ENCODE assay signal across 20 cellular contexts in the genomic region with DNA sequence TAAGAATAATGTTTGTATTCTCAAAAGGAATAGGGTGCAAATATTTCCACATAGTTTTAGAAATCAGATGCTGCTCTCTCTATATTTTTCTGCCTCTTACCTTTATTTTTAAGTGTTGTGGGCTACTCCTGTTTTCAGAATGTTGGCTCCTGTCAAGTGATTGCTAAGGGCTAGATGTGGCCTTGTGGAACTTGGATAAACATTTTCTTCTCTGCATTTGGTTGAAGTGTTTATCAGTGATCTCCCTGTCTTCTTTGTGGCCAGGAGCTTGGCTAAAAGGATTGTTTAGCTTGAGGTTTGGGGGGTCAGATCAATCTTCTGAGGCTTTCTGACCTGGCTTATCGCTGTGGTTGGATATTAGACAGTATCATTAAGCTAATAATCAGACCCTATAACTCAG.
DNase-seq lines count a peak whose midpoint lies in the region; ATAC-seq and TF ChIP-seq lines count a peak whose summit lies in the region.
"Had no signal": no experiment of that assay in that cellular context is flagged by ENCODE, and none has a peak within 500 bp of the region (broad histone marks: within the 10 kb centered on the region; RNA-seq: fewer than 3 reads in every experiment).

No MANE protein-coding gene starts in this region.

- H3K4me3 ChIP-seq in SK-N-SH (ENCODE audit: low read depth in 2 of 2, low read length in 1 of 2) (no peak overlapping the region), vagina (no peak overlapping the region)
- H3K4me3 ChIP-seq: BLaER1, esophagus squamous epithelium, MG63, right atrium auricular region, SJCRH30 had no signal

- ATAC-seq in SK-N-SH treated with all-trans-retinoic acid at 6 μM for 48 hours = no peak; the same call in 2 of the 3 replicates
- ATAC-seq: stimulated activated effector memory CD8-positive, alpha-beta T cell treated with anti-CD3 and anti-CD28 coated beads, Interleukin-12 subunit alpha, Interleukin-12 subunit beta, amount 100 ng/mL, for 72 hours had no signal

- H3F3A ChIP-seq in SK-N-SH (replicated peaks; ENCODE audit: insufficient read depth) = peaks cover 9% of the 10 kb centered on the region

- TF ChIP-seq CTCF in SK-N-SH (IDR thresholded peaks at IDR 0.05) = no peak
- no peak for TF ChIP-seq CTCF in brain (conservative IDR thresholded peaks at IDR 0.05)
- no peak for TF ChIP-seq CTCF in mesothelial cell of epicardium (IDR thresholded peaks at IDR 0.05; ENCODE audit: unreplicated experiment)
- no peak for TF ChIP-seq CTCF in vagina (IDR thresholded peaks at IDR 0.05)

- no peaks in the 10 kb centered on the region for H3K9me2 ChIP-seq in SK-N-SH

- H3K79me2 ChIP-seq in SK-N-SH (ENCODE audit: insufficient read depth) = peaks cover 100% of the 10 kb centered on the region

- H3K27ac Mint-ChIP-seq in brain = peak overlapping the region in 4 of 5 experiments; percentile 65 to 96 (median 90)
- peak overlapping the region; percentile 80 for H3K27ac Mint-ChIP-seq in mesothelial cell of epicardium
- H3K27ac Mint-ChIP-seq: stimulated activated effector memory CD8-positive, alpha-beta T cell treated with anti-CD3 and anti-CD28 coated beads, Interleukin-12 subunit alpha, Interleukin-12 subunit beta, amount 100 ng/mL, for 72 hours; type B pancreatic cell had no signal

- no peak for TF ChIP-seq EP300 in SK-N-SH (IDR thresholded peaks at IDR 0.05; ENCODE audit: borderline replicate concordance in 1 of 2, low read depth in 1 of 2, low read length in 1 of 2)

- H3K9ac ChIP-seq in SK-N-SH = peak overlapping the region; percentile 5; the same call in 1 of the 2 replicates
- H3K9ac ChIP-seq: BLaER1 had no signal

- DNase-seq in SK-N-SH = no peak
- no peak for DNase-seq in mesothelial cell of epicardium (ENCODE audit: low spot score in 2 of 2, unreplicated experiment in 2 of 2)
- no peak for DNase-seq in vagina (ENCODE audit: extremely low spot score in 2 of 2)
- DNase-seq in dedifferentiated amniotic fluid mesenchymal stem cell (ENCODE audit: extremely low spot score) = no peak
- no peak for DNase-seq in activated CD4-positive, alpha-beta T cell treated with anti-CD3 and anti-CD28 coated beads for 4 hours
- DNase-seq in SKM-1 (lab: John Stamatoyannopoulos, UW; ENCODE audit: unreplicated experiment) = no peak
- DNase-seq: activated CD4-positive, alpha-beta T cell treated with anti-CD3 and anti-CD28 coated beads for 1 hour; esophagus squamous epithelium; MG63; NCI-H1436; NCI-H748 treated with DMSO at 0.1 percent for 48 hours; stimulated activated CD4-positive, alpha-beta T cell treated with anti-CD3 and anti-CD28 coated beads, Interleukin-15, amount 100 ng/mL, for 24 hours had no signal

- H3K27ac ChIP-seq in SK-N-SH (ENCODE audit: low read depth in 2 of 2, low read length in 1 of 2) (peak overlapping the region; percentile 53 to 76; a peak in 3 of 4 replicates), vagina (peak overlapping the region; percentile 23)
- H3K27ac ChIP-seq: BLaER1, SJCRH30 had no signal

- CTCF ChIA-PET in SK-N-SH (lab: Yijun Ruan, JAX) = interaction anchor here (0.9 to 1.5 kb wide), 2 partner anchors 18 to 108 kb away, joined by 3 read pairs; no protein-coding TSS in a partner anchor

- no peaks in the 10 kb centered on the region for H3K9me3 ChIP-seq in SK-N-SH
- H3K9me3 ChIP-seq in vagina = no peaks in the 10 kb centered on the region
- H3K9me3 ChIP-seq: esophagus squamous epithelium, MG63, right atrium auricular region, SJCRH30 had no signal

- TF ChIP-seq POLR2A in vagina (IDR thresholded peaks at IDR 0.05) = no peak

- H3K4me3 Mint-ChIP-seq in brain (peak overlapping the region in 1 of 5 experiments; percentile 52), mesothelial cell of epicardium (no peak overlapping the region)
- H3K4me3 Mint-ChIP-seq: activated naive CD8-positive, alpha-beta T cell; stimulated activated effector memory CD8-positive, alpha-beta T cell treated with anti-CD3 and anti-CD28 coated beads, Interleukin-12 subunit alpha, Interleukin-12 subunit beta, amount 100 ng/mL, for 72 hours; type B pancreatic cell had no signal

- no peak for TF ChIP-seq RAD21 in SK-N-SH (IDR thresholded peaks at IDR 0.05; ENCODE audit: low read length)

- intact Hi-C loops in vagina (cut with DNase I) = no loop called here

- H3K27me3 Mint-ChIP-seq in brain (no peaks in the 10 kb centered on the region), mesothelial cell of epicardium (ENCODE audit: low read depth) (no peaks in the 10 kb centered on the region)
- H3K27me3 Mint-ChIP-seq: activated naive CD8-positive, alpha-beta T cell; type B pancreatic cell had no signal

- 24% methylated on average over 1 of the region's 1 CpG for WGBS in SK-N-SH (ENCODE audit: low lambda C conversion rate)

- H3K4me1 ChIP-seq in SK-N-SH (ENCODE audit: control insufficient read depth in 1 of 2, insufficient read depth in 2 of 2, low read depth in 1 of 2, low read length in 1 of 2) (peaks cover 9 to 16% of the 10 kb centered on the region in 2 experiments; a peak in 3 of 4 replicates), vagina (peaks cover 20% of the 10 kb centered on the region)

- H3K27me3 ChIP-seq in SK-N-SH (ENCODE audit: insufficient read depth) (no peaks in the 10 kb centered on the region), vagina (no peaks in the 10 kb centered on the region)
- H3K27me3 ChIP-seq: BLaER1, esophagus squamous epithelium, MG63, right atrium auricular region, SJCRH30 had no signal

- no peak overlapping the region for H2AFZ ChIP-seq in SK-N-SH (ENCODE audit: low read depth)

- H3K4me2 ChIP-seq in SK-N-SH = peak overlapping the region; percentile 59
- H3K4me2 ChIP-seq: BLaER1 had no signal

- H4K20me1 ChIP-seq in SK-N-SH (ENCODE audit: insufficient read depth) = peaks cover 50% of the 10 kb centered on the region

- peaks cover 30% of the 10 kb centered on the region for H3K36me3 Mint-ChIP-seq in brain
- H3K36me3 Mint-ChIP-seq in mesothelial cell of epicardium = no peaks in the 10 kb centered on the region
- H3K36me3 Mint-ChIP-seq: stimulated activated effector memory CD8-positive, alpha-beta T cell treated with anti-CD3 and anti-CD28 coated beads, Interleukin-12 subunit alpha, Interleukin-12 subunit beta, amount 100 ng/mL, for 72 hours; type B pancreatic cell had no signal

- H3K36me3 ChIP-seq in SK-N-SH (replicated peaks in 1 of 2; ENCODE audit: control insufficient read depth in 1 of 2, insufficient read depth in 2 of 2, low read length in 1 of 2) = no peaks in the 10 kb centered on the region
- no peaks in the 10 kb centered on the region for H3K36me3 ChIP-seq in vagina
- H3K36me3 ChIP-seq: esophagus squamous epithelium, MG63, right atrium auricular region, SJCRH30 had no signal

- POLR2A ChIA-PET in SK-N-SH (lab: Yijun Ruan, JAX) = no interaction called here

- H3K9me3 Mint-ChIP-seq in brain (peaks cover 0 to 17% (median 0%) of the 10 kb centered on the region in 5 experiments), mesothelial cell of epicardium (no peaks in the 10 kb centered on the region)
- H3K9me3 Mint-ChIP-seq: type B pancreatic cell had no signal

- H3K4me1 Mint-ChIP-seq in brain = peaks cover 61% of the 10 kb centered on the region
- peaks cover 26% of the 10 kb centered on the region for H3K4me1 Mint-ChIP-seq in mesothelial cell of epicardium

TF ChIP-seq in SK-N-SH, 30 proteins besides CTCF, POLR2A, EP300 and RAD21 (continues in another document):
- TF ChIP-seq ELF1 (IDR thresholded peaks at IDR 0.05) (no peak), FOXJ3 (CRISPR knock-in tag; IDR thresholded peaks at IDR 0.05) (no peak), YY1 (IDR thresholded peaks at IDR 0.05; ENCODE audit: low read depth) (no peak), GATA2 (CRISPR knock-in tag; IDR thresholded peaks at IDR 0.05) (no peak), RFX5 (IDR thresholded peaks at IDR 0.05; ENCODE audit: low read length) (no peak), TEAD4 (IDR thresholded peaks at IDR 0.05; ENCODE audit: borderline replicate concordance, insufficient read depth) (no peak), TCF12 (IDR thresholded peaks at IDR 0.05) (no peak)
- TF ChIP-seq, protein P1, sequence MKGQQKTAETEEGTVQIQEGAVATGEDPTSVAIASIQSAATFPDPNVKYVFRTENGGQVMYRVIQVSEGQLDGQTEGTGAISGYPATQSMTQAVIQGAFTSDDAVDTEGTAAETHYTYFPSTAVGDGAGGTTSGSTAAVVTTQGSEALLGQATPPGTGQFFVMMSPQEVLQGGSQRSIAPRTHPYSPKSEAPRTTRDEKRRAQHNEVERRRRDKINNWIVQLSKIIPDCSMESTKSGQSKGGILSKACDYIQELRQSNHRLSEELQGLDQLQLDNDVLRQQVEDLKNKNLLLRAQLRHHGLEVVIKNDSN (IDR thresholded peaks at IDR 0.05; ENCODE audit: borderline replicate concordance, low read depth) = no peak

TF ChIP-seq in SK-N-SH treated with all-trans-retinoic acid at 6 μM for 48 hours, 23 proteins besides CTCF, POLR2A, EP300 and RAD21:
- TF ChIP-seq RARB (CRISPR knock-in tag; IDR thresholded peaks at IDR 0.05) (no peak), SNAI2 (CRISPR knock-in tag; IDR thresholded peaks at IDR 0.05) (no peak), CSDC2 (CRISPR knock-in tag; IDR thresholded peaks at IDR 0.05) (no peak)
- TF ChIP-seq, protein P2, sequence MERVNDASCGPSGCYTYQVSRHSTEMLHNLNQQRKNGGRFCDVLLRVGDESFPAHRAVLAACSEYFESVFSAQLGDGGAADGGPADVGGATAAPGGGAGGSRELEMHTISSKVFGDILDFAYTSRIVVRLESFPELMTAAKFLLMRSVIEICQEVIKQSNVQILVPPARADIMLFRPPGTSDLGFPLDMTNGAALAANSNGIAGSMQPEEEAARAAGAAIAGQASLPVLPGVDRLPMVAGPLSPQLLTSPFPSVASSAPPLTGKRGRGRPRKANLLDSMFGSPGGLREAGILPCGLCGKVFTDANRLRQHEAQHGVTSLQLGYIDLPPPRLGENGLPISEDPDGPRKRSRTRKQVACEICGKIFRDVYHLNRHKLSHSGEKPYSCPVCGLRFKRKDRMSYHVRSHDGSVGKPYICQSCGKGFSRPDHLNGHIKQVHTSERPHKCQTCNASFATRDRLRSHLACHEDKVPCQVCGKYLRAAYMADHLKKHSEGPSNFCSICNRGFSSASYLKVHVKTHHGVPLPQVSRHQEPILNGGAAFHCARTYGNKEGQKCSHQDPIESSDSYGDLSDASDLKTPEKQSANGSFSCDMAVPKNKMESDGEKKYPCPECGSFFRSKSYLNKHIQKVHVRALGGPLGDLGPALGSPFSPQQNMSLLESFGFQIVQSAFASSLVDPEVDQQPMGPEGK (CRISPR knock-in tag; IDR thresholded peaks at IDR 0.05; ENCODE audit: borderline replicate concordance) = no peak
